In the genomic region with DNA sequence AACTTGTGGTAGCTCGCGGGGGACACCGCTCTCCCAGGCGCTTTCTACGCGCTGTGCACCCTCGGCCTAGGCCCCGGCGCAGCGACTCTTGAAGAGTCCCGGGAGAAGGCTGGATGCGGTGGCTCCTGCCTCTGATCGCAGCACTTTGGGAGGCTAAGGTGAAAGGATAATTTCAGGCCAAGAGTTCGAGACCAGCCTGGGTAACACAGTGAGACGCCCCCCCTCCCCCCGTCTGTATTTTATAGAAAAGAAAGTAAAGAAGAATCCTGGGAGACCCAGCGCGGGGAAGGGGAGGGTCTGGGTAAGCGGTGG, we compare ENCODE assay signal across 8 cellular contexts. TPM values are rescaled to one million over a fixed set of nuclear protein-coding genes. Genes with fewer than 3 reads are reported as not detected.
DNase-seq lines count a peak whose midpoint lies in the region; ATAC-seq and TF ChIP-seq lines count a peak whose summit lies in the region.

No MANE protein-coding gene starts in this region.

- ATAC-seq in activated T-helper 17 cell treated with anti-CD3 and anti-CD28 coated beads, Interleukin-2, amount 50 U/mL, for 72 hours (replicated peaks) = no peak
- no peak for ATAC-seq in stimulated activated effector memory CD8-positive, alpha-beta T cell treated with anti-CD3 and anti-CD28 coated beads, Interleukin-12 subunit alpha, Interleukin-12 subunit beta, amount 100 ng/mL, for 72 hours

- no peak for DNase-seq in stimulated activated effector memory CD8-positive, alpha-beta T cell treated with anti-CD3 and anti-CD28 coated beads, Interleukin-12 subunit alpha, Interleukin-12 subunit beta, amount 100 ng/mL, for 72 hours (ENCODE audit: low spot score in 2 of 2)
- DNase-seq in OCI-M1 (lab: John Stamatoyannopoulos, UW) (no peak), posterior vena cava (ENCODE audit: low spot score) (no peak), HK-2 (ENCODE audit: unreplicated experiment) (no peak), NCI-H446 (lab: John Stamatoyannopoulos, UW) (no peak)

- CTCF ChIA-PET in HEK293 (lab: Yijun Ruan, JAX) = interaction anchor here (0.6 to 0.8 kb wide), 2 partner anchors 15 to 509 kb away, joined by 3 to 6 read pairs; no protein-coding TSS in a partner anchor

- intact Hi-C loops in posterior vena cava (cut with DNase I) = no loop called here

- peak overlapping the region; percentile 68 for H3K4me3 Mint-ChIP-seq in activated T-helper 17 cell treated with anti-CD3 and anti-CD28 coated beads, Interleukin-2, amount 50 U/mL, for 72 hours
- H3K4me3 Mint-ChIP-seq in stimulated activated effector memory CD8-positive, alpha-beta T cell treated with anti-CD3 and anti-CD28 coated beads, Interleukin-12 subunit alpha, Interleukin-12 subunit beta, amount 100 ng/mL, for 72 hours = peak overlapping the region; percentile 65

- peak overlapping the region; percentile 45 for H3K4me3 ChIP-seq in HEK293 (ENCODE audit: low read depth, low read length)
- H3K4me3 ChIP-seq in iPS-11a (ENCODE audit: low read depth, low read length) = peak overlapping the region; percentile 57

- H3K9me3 ChIP-seq in HEK293 (ENCODE audit: control insufficient read depth, insufficient read depth, low read depth, low read length) = no peaks in the 10 kb centered on the region

- TF ChIP-seq CTCF in HEK293 (tag by site-specific recombination; IDR thresholded peaks at IDR 0.05) = no peak

- no peaks in the 10 kb centered on the region for H3K9me3 Mint-ChIP-seq in activated T-helper 17 cell treated with anti-CD3 and anti-CD28 coated beads, Interleukin-2, amount 50 U/mL, for 72 hours
- H3K9me3 Mint-ChIP-seq in stimulated activated effector memory CD8-positive, alpha-beta T cell treated with anti-CD3 and anti-CD28 coated beads, Interleukin-12 subunit alpha, Interleukin-12 subunit beta, amount 100 ng/mL, for 72 hours = no peaks in the 10 kb centered on the region

- no peaks in the 10 kb centered on the region; the same call in 1 of the 2 replicates for H3K4me1 ChIP-seq in HEK293 (ENCODE audit: control insufficient read depth, insufficient read depth, low read length)

- H3K27ac ChIP-seq in HEK293 (ENCODE audit: extremely low read depth, low read depth, low read length) = peak overlapping the region; percentile 18; the same call in 1 of the 2 replicates

- peaks cover 4% of the 10 kb centered on the region for H3K27me3 Mint-ChIP-seq in activated T-helper 17 cell treated with anti-CD3 and anti-CD28 coated beads, Interleukin-2, amount 50 U/mL, for 72 hours

- H3K36me3 ChIP-seq in HEK293 (ENCODE audit: control insufficient read depth in 2 of 2, insufficient read depth in 1 of 2, low read length in 2 of 2) = no peaks in the 10 kb centered on the region

- H3K4me1 Mint-ChIP-seq in activated T-helper 17 cell treated with anti-CD3 and anti-CD28 coated beads, Interleukin-2, amount 50 U/mL, for 72 hours = peaks cover 12% of the 10 kb centered on the region
- peaks cover 13% of the 10 kb centered on the region for H3K4me1 Mint-ChIP-seq in stimulated activated effector memory CD8-positive, alpha-beta T cell treated with anti-CD3 and anti-CD28 coated beads, Interleukin-12 subunit alpha, Interleukin-12 subunit beta, amount 100 ng/mL, for 72 hours

- no peaks in the 10 kb centered on the region for H3K36me3 Mint-ChIP-seq in activated T-helper 17 cell treated with anti-CD3 and anti-CD28 coated beads, Interleukin-2, amount 50 U/mL, for 72 hours (ENCODE audit: low read depth)
- no peaks in the 10 kb centered on the region for H3K36me3 Mint-ChIP-seq in stimulated activated effector memory CD8-positive, alpha-beta T cell treated with anti-CD3 and anti-CD28 coated beads, Interleukin-12 subunit alpha, Interleukin-12 subunit beta, amount 100 ng/mL, for 72 hours

- POLR2A ChIA-PET in HEK293 (lab: Yijun Ruan, JAX) = interaction anchor here (1.0 to 1.5 kb wide), 2 partner anchors 15 to 40 kb away, joined by 4 read pairs; a partner anchor contains a TSS

- no peak overlapping the region for H3K27ac Mint-ChIP-seq in activated T-helper 17 cell treated with anti-CD3 and anti-CD28 coated beads, Interleukin-2, amount 50 U/mL, for 72 hours
- H3K27ac Mint-ChIP-seq in stimulated activated effector memory CD8-positive, alpha-beta T cell treated with anti-CD3 and anti-CD28 coated beads, Interleukin-12 subunit alpha, Interleukin-12 subunit beta, amount 100 ng/mL, for 72 hours = no peak overlapping the region

TF ChIP-seq in HEK293, 187 proteins besides CTCF, POLR2A, EP300 and RAD21 (continues in another document):
- TF ChIP-seq ZFHX2 (tag by site-specific recombination; conservative IDR thresholded peaks at IDR 0.05) (0 out of 2 replicates have a peak, but pooled peaks have one; percentile 2), KLF16 (tag by site-specific recombination; IDR thresholded peaks at IDR 0.05) (peak; percentile 4; the same call in 1 of the 2 replicates), ZNF777 (tag by site-specific recombination; IDR thresholded peaks at IDR 0.05; ENCODE audit: borderline replicate concordance) (peak; percentile 40; the same call in 1 of the 2 replicates), ZNF747 (tag by site-specific recombination; IDR thresholded peaks at IDR 0.05) (no peak), ZNF350 (tag by site-specific recombination; IDR thresholded peaks at IDR 0.05) (no peak), ZNF169 (tag by site-specific recombination; IDR thresholded peaks at IDR 0.05) (no peak), ZNF394 (tag by site-specific recombination; IDR thresholded peaks at IDR 0.05; ENCODE audit: borderline replicate concordance) (0 out of 2 replicates have a peak, but pooled peaks have one; percentile 4), ZBTB17 (tag by site-specific recombination; IDR thresholded peaks at IDR 0.05) (0 out of 2 replicates have a peak, but pooled peaks have one; percentile 4)
- TF ChIP-seq, protein P1, sequence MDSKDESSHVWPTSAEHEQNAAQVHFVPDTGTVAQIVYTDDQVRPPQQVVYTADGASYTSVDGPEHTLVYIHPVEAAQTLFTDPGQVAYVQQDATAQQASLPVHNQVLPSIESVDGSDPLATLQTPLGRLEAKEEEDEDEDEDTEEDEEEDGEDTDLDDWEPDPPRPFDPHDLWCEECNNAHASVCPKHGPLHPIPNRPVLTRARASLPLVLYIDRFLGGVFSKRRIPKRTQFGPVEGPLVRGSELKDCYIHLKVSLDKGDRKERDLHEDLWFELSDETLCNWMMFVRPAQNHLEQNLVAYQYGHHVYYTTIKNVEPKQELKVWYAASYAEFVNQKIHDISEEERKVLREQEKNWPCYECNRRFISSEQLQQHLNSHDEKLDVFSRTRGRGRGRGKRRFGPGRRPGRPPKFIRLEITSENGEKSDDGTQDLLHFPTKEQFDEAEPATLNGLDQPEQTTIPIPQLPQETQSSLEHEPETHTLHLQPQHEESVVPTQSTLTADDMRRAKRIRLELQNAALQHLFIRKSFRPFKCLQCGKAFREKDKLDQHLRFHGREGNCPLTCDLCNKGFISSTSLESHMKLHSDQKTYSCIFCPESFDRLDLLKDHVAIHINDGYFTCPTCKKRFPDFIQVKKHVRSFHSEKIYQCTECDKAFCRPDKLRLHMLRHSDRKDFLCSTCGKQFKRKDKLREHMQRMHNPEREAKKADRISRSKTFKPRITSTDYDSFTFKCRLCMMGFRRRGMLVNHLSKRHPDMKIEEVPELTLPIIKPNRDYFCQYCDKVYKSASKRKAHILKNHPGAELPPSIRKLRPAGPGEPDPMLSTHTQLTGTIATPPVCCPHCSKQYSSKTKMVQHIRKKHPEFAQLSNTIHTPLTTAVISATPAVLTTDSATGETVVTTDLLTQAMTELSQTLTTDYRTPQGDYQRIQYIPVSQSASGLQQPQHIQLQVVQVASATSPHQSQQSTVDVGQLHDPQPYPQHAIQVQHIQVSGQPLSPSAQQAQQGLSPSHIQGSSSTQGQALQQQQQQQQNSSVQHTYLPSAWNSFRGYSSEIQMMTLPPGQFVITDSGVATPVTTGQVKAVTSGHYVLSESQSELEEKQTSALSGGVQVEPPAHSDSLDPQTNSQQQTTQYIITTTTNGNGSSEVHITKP (tag by site-specific recombination; IDR thresholded peaks at IDR 0.05) = peak; percentile 50
- TF ChIP-seq, protein P2, sequence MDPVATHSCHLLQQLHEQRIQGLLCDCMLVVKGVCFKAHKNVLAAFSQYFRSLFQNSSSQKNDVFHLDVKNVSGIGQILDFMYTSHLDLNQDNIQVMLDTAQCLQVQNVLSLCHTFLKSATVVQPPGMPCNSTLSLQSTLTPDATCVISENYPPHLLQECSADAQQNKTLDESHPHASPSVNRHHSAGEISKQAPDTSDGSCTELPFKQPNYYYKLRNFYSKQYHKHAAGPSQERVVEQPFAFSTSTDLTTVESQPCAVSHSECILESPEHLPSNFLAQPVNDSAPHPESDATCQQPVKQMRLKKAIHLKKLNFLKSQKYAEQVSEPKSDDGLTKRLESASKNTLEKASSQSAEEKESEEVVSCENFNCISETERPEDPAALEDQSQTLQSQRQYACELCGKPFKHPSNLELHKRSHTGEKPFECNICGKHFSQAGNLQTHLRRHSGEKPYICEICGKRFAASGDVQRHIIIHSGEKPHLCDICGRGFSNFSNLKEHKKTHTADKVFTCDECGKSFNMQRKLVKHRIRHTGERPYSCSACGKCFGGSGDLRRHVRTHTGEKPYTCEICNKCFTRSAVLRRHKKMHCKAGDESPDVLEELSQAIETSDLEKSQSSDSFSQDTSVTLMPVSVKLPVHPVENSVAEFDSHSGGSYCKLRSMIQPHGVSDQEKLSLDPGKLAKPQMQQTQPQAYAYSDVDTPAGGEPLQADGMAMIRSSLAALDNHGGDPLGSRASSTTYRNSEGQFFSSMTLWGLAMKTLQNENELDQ (tag by site-specific recombination; IDR thresholded peaks at IDR 0.05; ENCODE audit: low read depth) = no peak
- TF ChIP-seq, protein P3, sequence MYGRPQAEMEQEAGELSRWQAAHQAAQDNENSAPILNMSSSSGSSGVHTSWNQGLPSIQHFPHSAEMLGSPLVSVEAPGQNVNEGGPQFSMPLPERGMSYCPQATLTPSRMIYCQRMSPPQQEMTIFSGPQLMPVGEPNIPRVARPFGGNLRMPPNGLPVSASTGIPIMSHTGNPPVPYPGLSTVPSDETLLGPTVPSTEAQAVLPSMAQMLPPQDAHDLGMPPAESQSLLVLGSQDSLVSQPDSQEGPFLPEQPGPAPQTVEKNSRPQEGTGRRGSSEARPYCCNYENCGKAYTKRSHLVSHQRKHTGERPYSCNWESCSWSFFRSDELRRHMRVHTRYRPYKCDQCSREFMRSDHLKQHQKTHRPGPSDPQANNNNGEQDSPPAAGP (tag by site-specific recombination; IDR thresholded peaks at IDR 0.05) = 0 out of 2 replicates have a peak, but pooled peaks have one; percentile 3

RNA-seq across cellular contexts. Expression of a gene that starts 0.4 kb away (rescaled TPM):
- total RNA-seq in activated T-helper 17 cell treated with anti-CD3 and anti-CD28 coated beads, Interleukin-2, amount 50 U/mL, for 72 hours = not detected
- total RNA-seq in posterior vena cava = 1 to 10 TPM; 1.7 to 3.8 TPM

RNA-seq across cellular contexts. Expression of a gene that starts 39.8 kb away (rescaled TPM):
- total RNA-seq in activated T-helper 17 cell treated with anti-CD3 and anti-CD28 coated beads, Interleukin-2, amount 50 U/mL, for 72 hours = 10 to 100 TPM; 17.0 to 23.5 TPM
- total RNA-seq in posterior vena cava = 10 to 100 TPM; 48.4 to 49.6 TPM
